In genomic region chr19:17721821-17722220, GRCh38 we compare ENCODE assay signal across 2 cellular contexts.
TF ChIP-seq lines count a peak whose summit lies in the region.

No MANE protein-coding gene starts in this region.

TF ChIP-seq in SK-N-SH, 30 proteins besides CTCF, POLR2A, EP300 and RAD21 (continued from another document):
- TF ChIP-seq MXI1 (IDR thresholded peaks at IDR 0.05; ENCODE audit: low read depth, low read length), result no peak
- no peak for TF ChIP-seq YY1 (IDR thresholded peaks at IDR 0.05; ENCODE audit: low read depth)
- TF ChIP-seq MAX (IDR thresholded peaks at IDR 0.05; ENCODE audit: low read depth), result no peak
- no peak for TF ChIP-seq JUND (IDR thresholded peaks at IDR 0.05)

TF ChIP-seq in SK-N-SH treated with all-trans-retinoic acid at 6 μM for 48 hours, 23 proteins besides CTCF, POLR2A, EP300 and RAD21 (continued from another document):
- no peak for TF ChIP-seq CSRNP3 (CRISPR knock-in tag; IDR thresholded peaks at IDR 0.05)
